Comparison of ENCODE assay signal across 20 cellular contexts in genomic region chr22:47784991-47785390, GRCh38.
DNase-seq lines count a peak whose midpoint lies in the region; ATAC-seq and TF ChIP-seq lines count a peak whose summit lies in the region.
"Had no signal": no experiment of that assay in that cellular context is flagged by ENCODE, and none has a peak within 500 bp of the region (broad histone marks: within the 10 kb centered on the region; RNA-seq: fewer than 3 reads in every experiment).

No MANE protein-coding gene starts in this region.

- TF ChIP-seq EP300 in esophagus muscularis mucosa (IDR thresholded peaks at IDR 0.05) = no peak

- no peaks in the 10 kb centered on the region for H3K36me3 ChIP-seq in right atrium auricular region
- H3K36me3 ChIP-seq in esophagus muscularis mucosa = no peaks in the 10 kb centered on the region
- H3K36me3 ChIP-seq: BLaER1 treated with 17β-estradiol and CSF1 and Interleukin-3, amounts not matched to agents 10 nM and 100 nM had no signal

- TF ChIP-seq CTCF in right atrium auricular region (IDR thresholded peaks at IDR 0.05) (no peak), esophagus muscularis mucosa (IDR thresholded peaks at IDR 0.05) (no peak)

- intact Hi-C loops in left cardiac atrium (cut with DNase I) (no loop called here), esophagus muscularis mucosa (cut with DNase I) (no loop called here), posterior vena cava (cut with DNase I) (no loop called here)

- ATAC-seq in left cardiac atrium (no peak), HG02763 (IDR thresholded peaks at IDR 0.05; ENCODE audit: unreplicated experiment) (no peak), GM21360 (IDR thresholded peaks at IDR 0.05; ENCODE audit: unreplicated experiment) (no peak)
- ATAC-seq: GM12878 had no signal

- no peaks in the 10 kb centered on the region for H3K27me3 ChIP-seq in right atrium auricular region
- peaks cover 0 to 70% (median 0%) of the 10 kb centered on the region in 4 donors for H3K27me3 ChIP-seq in esophagus muscularis mucosa
- H3K27me3 ChIP-seq: BLaER1 treated with 17β-estradiol and CSF1 and Interleukin-3, amounts not matched to agents 10 nM and 100 nM had no signal

- no peak for TF ChIP-seq POLR2A in esophagus muscularis mucosa (IDR thresholded peaks at IDR 0.05; ENCODE audit: low read depth)

- no peak overlapping the region for H3K27ac ChIP-seq in right atrium auricular region
- no peak overlapping the region for H3K27ac ChIP-seq in esophagus muscularis mucosa (replicated peaks in 1 of 4)
- H3K27ac ChIP-seq: BLaER1 treated with 17β-estradiol and CSF1 and Interleukin-3, amounts not matched to agents 10 nM and 100 nM; HL-60 had no signal

- peak; percentile 32 for DNase-seq in right atrium auricular region (ENCODE audit: low spot score)
- no peak for DNase-seq in left cardiac atrium
- peak; percentile 53 for DNase-seq in esophagus muscularis mucosa (ENCODE audit: extremely low spot score)
- DNase-seq in posterior vena cava (ENCODE audit: low spot score) = peak; percentile 13
- DNase-seq in KG1 (lab: John Stamatoyannopoulos, UW) = no peak
- DNase-seq: 8988T; CD4-positive, CD25-positive, alpha-beta regulatory T cell; CD8-positive, alpha-beta memory T cell; COR-L47; DMS 273 treated with DMSO at 0.1 percent for 48 hours; DMS53; DND-41; EL; HCEC 1CT; IMR-90 had no signal

- no CpG with 5 or more reads among the region's 1 CpG for WGBS in esophagus muscularis mucosa

- H3K4me3 ChIP-seq in right atrium auricular region (no peak overlapping the region), esophagus muscularis mucosa (no peak overlapping the region)
- H3K4me3 ChIP-seq: BLaER1 treated with 17β-estradiol and CSF1 and Interleukin-3, amounts not matched to agents 10 nM and 100 nM; GM12878 had no signal

- H3K4me1 ChIP-seq in right atrium auricular region = no peaks in the 10 kb centered on the region
- H3K4me1 ChIP-seq in esophagus muscularis mucosa = no peaks in the 10 kb centered on the region
- H3K4me1 ChIP-seq: BLaER1 treated with 17β-estradiol and CSF1 and Interleukin-3, amounts not matched to agents 10 nM and 100 nM had no signal

- H3K9me3 ChIP-seq in right atrium auricular region (peaks cover 0 to 9% of the 10 kb centered on the region in 2 donors), esophagus muscularis mucosa (peaks cover 0 to 19% (median 14%) of the 10 kb centered on the region in 4 donors)

Comparison
In these comparisons a context has a peak if more than half of its experiments do, and no peak if none do; other contexts are left out.
1. DNase-seq: peak in right atrium auricular region (single experiment), esophagus muscularis mucosa (single experiment) and posterior vena cava (single experiment); none in left cardiac atrium (single experiment) and KG1 (single experiment).